ENCODE assay signal across 19 cellular contexts in genomic region chr2:59885536-59885935, GRCh38.
A peak's percentile ranks its signal among the peaks of the same experiment; 100 is the strongest.
DNase-seq lines count a peak whose midpoint lies in the region; ATAC-seq, FAIRE-seq and TF ChIP-seq lines count a peak whose summit lies in the region.
"Had no signal": no experiment of that assay in that cellular context is flagged by ENCODE, and none has a peak within 500 bp of the region (broad histone marks: within the 10 kb centered on the region; RNA-seq: fewer than 3 reads in every experiment).

No MANE protein-coding gene starts in this region.

- H2BK5ac ChIP-seq in H1 (ENCODE audit: low read depth, low read length) = no peak overlapping the region

- no peaks in the 10 kb centered on the region for H3K36me3 Mint-ChIP-seq in activated CD4-positive, alpha-beta T cell treated with anti-CD3 and anti-CD28 coated beads for 36 hours (ENCODE audit: low read depth)
- H3K36me3 Mint-ChIP-seq in nephron progenitor cell (ENCODE audit: low read depth) = no peaks in the 10 kb centered on the region

- 80% methylated on average over 6 of the region's 6 CpGs; no CpG with 5 or more reads in 1 of the 2 experiments for WGBS in H1 (ENCODE audit: extremely low coverage in 1 of 2, insufficient coverage in 1 of 2, insufficient read length in 1 of 2, insufficient replicate concordance in 2 of 2, low coverage in 1 of 2, low lambda C conversion rate in 2 of 2, missing lambda C conversion rate in 1 of 2), 2 experiments

- no peak overlapping the region for H3K9ac ChIP-seq in H1 (replicated peaks in 1 of 4; ENCODE audit: extremely low read depth in 1 of 4, low read depth in 3 of 4, low read length in 3 of 4)

- H3K56ac ChIP-seq in H1 (replicated peaks; ENCODE audit: insufficient read length, low read depth, low read length) = no peak overlapping the region

- peak overlapping the region; percentile 72 for H3K27ac Mint-ChIP-seq in activated CD4-positive, alpha-beta T cell treated with anti-CD3 and anti-CD28 coated beads for 36 hours
- peak overlapping the region; percentile 54 for H3K27ac Mint-ChIP-seq in nephron progenitor cell
- H3K27ac Mint-ChIP-seq: activated T-helper 17 cell treated with anti-CD3 and anti-CD28 coated beads, Interleukin-2, amount 50 U/mL, for 72 hours had no signal

- no peak overlapping the region for H2BK20ac ChIP-seq in H1 (ENCODE audit: low read length)

- intact Hi-C loops in activated CD4-positive, alpha-beta T cell treated with anti-CD3 and anti-CD28 coated beads for 36 hours (cut with DNase I, micrococcal nuclease) = no loop called here

- H3K27ac ChIP-seq in H1 (ENCODE audit: low read depth, low read length) = no peak overlapping the region
- H3K27ac ChIP-seq: 22Rv1, upper lobe of left lung had no signal

- H4K5ac ChIP-seq in H1 (ENCODE audit: insufficient read length, low read depth, low read length) = no peak overlapping the region

- no peak overlapping the region for H3K18ac ChIP-seq in H1 (ENCODE audit: extremely low read depth, low read length)

- no peak for ATAC-seq in activated CD4-positive, alpha-beta T cell treated with anti-CD3 and anti-CD28 coated beads for 36 hours
- ATAC-seq: activated T-helper 17 cell treated with anti-CD3 and anti-CD28 coated beads, Interleukin-2, amount 50 U/mL, for 72 hours; PC-3 had no signal

- no peaks in the 10 kb centered on the region for H3K79me1 ChIP-seq in H1 (ENCODE audit: low read depth, low read length)

- peak; percentile 35 to 47 for TF ChIP-seq RAD21 in H1 (IDR thresholded peaks at IDR 0.05 in 1 of 2, conservative IDR thresholded peaks at IDR 0.05 in 1 of 2; ENCODE audit: low read depth in 2 of 2, low read length in 2 of 2)

- no peak for TF ChIP-seq EP300 in H1 (IDR thresholded peaks at IDR 0.05; ENCODE audit: borderline replicate concordance in 1 of 2, low read depth in 2 of 2, low read length in 2 of 2)

- peaks cover 34% of the 10 kb centered on the region for H3K4me1 Mint-ChIP-seq in activated CD4-positive, alpha-beta T cell treated with anti-CD3 and anti-CD28 coated beads for 36 hours
- peaks cover 43% of the 10 kb centered on the region for H3K4me1 Mint-ChIP-seq in nephron progenitor cell

- no peaks in the 10 kb centered on the region; a peak in 1 of 7 replicates for H3K27me3 ChIP-seq in H1 (replicated peaks in 1 of 4; ENCODE audit: control insufficient read depth in 3 of 4, extremely low read depth in 1 of 4, insufficient read depth in 3 of 4, low read length in 3 of 4)
- H3K27me3 ChIP-seq: upper lobe of left lung had no signal

- H2AK5ac ChIP-seq in H1 (ENCODE audit: low read depth, low read length) = no peak overlapping the region

- no peak overlapping the region for H3K14ac ChIP-seq in H1 (ENCODE audit: insufficient read length)

- H3K9me3 Mint-ChIP-seq in activated CD4-positive, alpha-beta T cell treated with anti-CD3 and anti-CD28 coated beads for 36 hours (ENCODE audit: low read depth) = peaks cover 2% of the 10 kb centered on the region
- no peaks in the 10 kb centered on the region for H3K9me3 Mint-ChIP-seq in nephron progenitor cell

- no peak overlapping the region for H3K4me2 ChIP-seq in H1 (ENCODE audit: insufficient read depth in 1 of 2, low read depth in 2 of 2, low read length in 2 of 2)

- CTCF ChIA-PET in activated CD4-positive, alpha-beta T cell treated with anti-CD3 and anti-CD28 coated beads for 36 hours (lab: Charles Lee) = interaction anchor here (1.3 kb wide), 1 partner anchor 48 kb away, joined by 5 read pairs; no protein-coding TSS in a partner anchor
- CTCF ChIA-PET in H1 (lab: Charles Lee; ENCODE audit: partially characterized antibody) = interaction anchor here (1.1 to 1.3 kb wide), 2 partner anchors 26 to 267 kb away, joined by 3 read pairs; no protein-coding TSS in a partner anchor

- H2BK12ac ChIP-seq in H1 (ENCODE audit: low read depth, low read length) = no peak overlapping the region

- peak overlapping the region; percentile 54 for H3K4me3 ChIP-seq in Jurkat, Clone E6-1 (ENCODE audit: low read length)
- no peak overlapping the region for H3K4me3 ChIP-seq in H1 (ENCODE audit: extremely low read depth in 1 of 4, insufficient read depth in 2 of 4, low read depth in 3 of 4, low read length in 4 of 4)
- H3K4me3 ChIP-seq: upper lobe of left lung had no signal

- 0 out of 2 replicates have a peak overlapping the region, but pooled peaks have one; percentile 31 for H2AFZ ChIP-seq in H1 (ENCODE audit: low read length)

- TF ChIP-seq POLR2A in H1 (IDR thresholded peaks at IDR 0.05; ENCODE audit: control extremely low read depth in 1 of 2, low read depth in 2 of 2, low read length in 2 of 2) = no peak

- no peak for FAIRE-seq in H1 (lab: Jason Lieb, UNC)
- FAIRE-seq: astrocyte had no signal

- H3K4ac ChIP-seq in H1 (replicated peaks; ENCODE audit: insufficient read length, low read depth, low read length) = no peak overlapping the region

- H3K23me2 ChIP-seq in H1 (ENCODE audit: low read depth, low read length) = no peaks in the 10 kb centered on the region

- H3K4me3 Mint-ChIP-seq in activated CD4-positive, alpha-beta T cell treated with anti-CD3 and anti-CD28 coated beads for 36 hours = no peak overlapping the region
- H3K4me3 Mint-ChIP-seq in nephron progenitor cell = no peak overlapping the region
- H3K4me3 Mint-ChIP-seq: activated T-helper 17 cell treated with anti-CD3 and anti-CD28 coated beads, Interleukin-2, amount 50 U/mL, for 72 hours had no signal

- no peaks in the 10 kb centered on the region for H4K20me1 ChIP-seq in H1 (replicated peaks in 1 of 2; ENCODE audit: control insufficient read depth in 1 of 2, insufficient read depth in 2 of 2, low read length in 2 of 2)

- DNase-seq in activated CD4-positive, alpha-beta T cell treated with anti-CD3 and anti-CD28 coated beads for 36 hours = peak; percentile 27
- no peak for DNase-seq in activated CD4-positive, alpha-beta T cell treated with anti-CD3 and anti-CD28 coated beads for 4 hours
- peak; percentile 92 for DNase-seq in Jurkat, Clone E6-1 (ENCODE audit: low read depth, low spot score)
- no peak for DNase-seq in H1 (ENCODE audit: low read depth in 1 of 2, low spot score in 2 of 2)
- no peak for DNase-seq in nephron progenitor cell
- no peak for DNase-seq in NCI-H345 (lab: John Stamatoyannopoulos, UW)
- no peak for DNase-seq in T1000 (lab: John Stamatoyannopoulos, UW)
- DNase-seq in 8988T = no peak
- DNase-seq: C1 segment of cervical spinal cord; cortex of kidney; MM.1S; NCI-H187; NCI-H510A treated with DMSO at 0.1 percent for 48 hours; PC-3; stimulated activated CD4-positive, alpha-beta T cell treated with anti-CD3 and anti-CD28 coated beads, Interleukin-2, amount 100 ng/mL, for 24 hours had no signal

- H3K36me3 ChIP-seq in H1 (ENCODE audit: control insufficient read depth in 2 of 4, insufficient read depth in 4 of 4, low read length in 3 of 4) = no peaks in the 10 kb centered on the region
- H3K36me3 ChIP-seq: upper lobe of left lung had no signal

- H3K23ac ChIP-seq in H1 (ENCODE audit: insufficient read length) = no peak overlapping the region

- no peak overlapping the region; the same call in 1 of the 2 replicates for H2BK15ac ChIP-seq in H1 (ENCODE audit: low read length)

- H4K91ac ChIP-seq in H1 (replicated peaks; ENCODE audit: insufficient read length, low read length) = no peak overlapping the region

- no peaks in the 10 kb centered on the region for H3K9me3 ChIP-seq in H1 (ENCODE audit: insufficient read depth in 2 of 2, low read depth in 1 of 2, low read length in 1 of 2)
- H3K9me3 ChIP-seq: upper lobe of left lung had no signal

- no peaks in the 10 kb centered on the region for H3K79me2 ChIP-seq in H1 (ENCODE audit: control insufficient read depth in 1 of 2, insufficient read depth in 2 of 2, low read length in 2 of 2)

- no peak overlapping the region for H2BK120ac ChIP-seq in H1 (replicated peaks; ENCODE audit: low read depth, low read length)

- no peaks in the 10 kb centered on the region for H3K27me3 Mint-ChIP-seq in activated CD4-positive, alpha-beta T cell treated with anti-CD3 and anti-CD28 coated beads for 36 hours
- peaks cover 3% of the 10 kb centered on the region for H3K27me3 Mint-ChIP-seq in nephron progenitor cell (ENCODE audit: low read depth, poor library complexity)

- H3K4me1 ChIP-seq in H1 (replicated peaks in 1 of 4; ENCODE audit: control insufficient read depth in 3 of 4, insufficient read depth in 4 of 4, low read length in 3 of 4) = peaks cover 2 to 5% (median 3%) of the 10 kb centered on the region in 4 experiments; a peak in 5 of 7 replicates
- H3K4me1 ChIP-seq: upper lobe of left lung had no signal

- TF ChIP-seq CTCF in H1 (IDR thresholded peaks at IDR 0.05; ENCODE audit: control extremely low read depth in 1 of 3, insufficient read depth in 1 of 3, low read depth in 1 of 3, low read length in 3 of 3) (peak; percentile 19 to 33 (median 24); a peak in 3 of 4 replicates), nephron progenitor cell (IDR thresholded peaks at IDR 0.05) (no peak)

- H4K8ac ChIP-seq in H1 (ENCODE audit: extremely low read depth, insufficient read depth, low read length) = no peak overlapping the region

- POLR2A ChIA-PET in activated CD4-positive, alpha-beta T cell treated with anti-CD3 and anti-CD28 coated beads for 36 hours (lab: Charles Lee) = no interaction called here
- POLR2A ChIA-PET in H1 (lab: Charles Lee; ENCODE audit: partially characterized antibody) = interaction anchor here (0.5 kb wide), 1 partner anchor 266 kb away, joined by 4 read pairs; no protein-coding TSS in a partner anchor

TF ChIP-seq in H1, 55 proteins besides CTCF, POLR2A, EP300 and RAD21:
- TF ChIP-seq RNF2 (IDR thresholded peaks at IDR 0.05; ENCODE audit: borderline replicate concordance, low read depth, low read length, missing control alignments, poor library complexity, severe bottlenecking) (no peak), CHD1 (IDR thresholded peaks at IDR 0.05; ENCODE audit: low read depth, low read length) (no peak), CHD2 (IDR thresholded peaks at IDR 0.05; ENCODE audit: low read length) (no peak), RBBP5 (IDR thresholded peaks at IDR 0.05; ENCODE audit: borderline replicate concordance, low read depth, low read length) (no peak), CBX5 (IDR thresholded peaks at IDR 0.05; ENCODE audit: low read depth, low read length) (no peak), RXRA (IDR thresholded peaks at IDR 0.05; ENCODE audit: insufficient read depth, low read depth, low read length) (no peak), ASH2L (IDR thresholded peaks at IDR 0.05; ENCODE audit: low read length) (no peak), CREB1 (IDR thresholded peaks at IDR 0.05) (no peak), TEAD4 (IDR thresholded peaks at IDR 0.05; ENCODE audit: low read depth, low read length) (no peak), HDAC2 (IDR thresholded peaks at IDR 0.05; ENCODE audit: borderline replicate concordance in 1 of 2, low read depth in 2 of 2, low read length in 2 of 2) (no peak), SAP30 (IDR thresholded peaks at IDR 0.05; ENCODE audit: insufficient read depth, insufficient replicate concordance, low read length) (no peak), NRF1 (IDR thresholded peaks at IDR 0.05; ENCODE audit: low read depth, low read length) (no peak), FOSL1 (IDR thresholded peaks at IDR 0.05; ENCODE audit: insufficient read depth, low read depth, low read length) (no peak)
TF ChIP-seq in H1: peak in this region for 0.

Comparison
In these comparisons a context has a peak if more than half of its experiments do, and no peak if none do; other contexts are left out.
1. DNase-seq: peak in activated CD4-positive, alpha-beta T cell treated with anti-CD3 and anti-CD28 coated beads for 36 hours (single experiment) and Jurkat, Clone E6-1 (single experiment); none in activated CD4-positive, alpha-beta T cell treated with anti-CD3 and anti-CD28 coated beads for 4 hours (0 of 2), H1 (0 of 2), nephron progenitor cell (single experiment), NCI-H345 (single experiment), T1000 (single experiment) and 8988T (single experiment).